Comparison of ENCODE assay signal across 8 cellular contexts in the genomic region with DNA sequence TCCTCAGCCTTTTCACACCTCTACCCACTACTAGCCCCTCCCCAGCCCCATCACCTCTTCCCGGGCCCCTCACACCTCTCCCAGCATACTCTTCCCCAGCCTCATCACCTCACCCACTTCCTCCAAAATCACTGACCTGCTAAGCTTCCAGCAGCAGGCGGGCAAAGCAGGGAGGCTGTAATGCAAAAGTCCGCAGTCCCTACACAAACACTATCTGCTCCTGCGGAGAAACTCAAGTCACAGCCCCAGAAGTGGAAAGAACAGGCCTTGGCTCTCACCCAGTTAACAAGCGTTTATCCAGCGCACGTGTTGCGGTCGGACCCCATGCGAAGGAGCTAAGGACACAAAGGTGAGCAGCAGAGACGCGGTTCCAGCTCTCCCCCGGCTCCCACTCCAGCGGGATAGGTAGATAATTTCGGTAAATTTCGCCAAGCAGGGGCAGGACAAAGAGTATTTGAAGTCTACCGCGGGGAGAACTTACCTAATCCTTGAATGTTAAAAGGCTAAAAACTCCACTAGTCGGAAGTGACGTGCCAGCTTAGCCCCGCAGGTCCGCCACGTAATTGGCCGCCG. TPM values are rescaled to one million over a fixed set of nuclear protein-coding genes. Genes with fewer than 3 reads are reported as not detected.
A peak's percentile ranks its signal among the peaks of the same experiment; 100 is the strongest.
DNase-seq lines count a peak whose midpoint lies in the region; ATAC-seq and TF ChIP-seq lines count a peak whose summit lies in the region.

No MANE protein-coding gene starts in this region.

- TF ChIP-seq POLR2A in adrenal gland (IDR thresholded peaks at IDR 0.05) = no peak

- peak overlapping the region; percentile 100 for H3K27ac Mint-ChIP-seq in Calu3 (ENCODE audit: unreplicated experiment)
- H3K27ac Mint-ChIP-seq in IgD-negative memory B cell = peak overlapping the region; percentile 94 to 99 (median 97)

- peak overlapping the region; percentile 96 to 99 (median 97) for H3K27ac ChIP-seq in adrenal gland

- H3K27me3 Mint-ChIP-seq in Calu3 (ENCODE audit: unreplicated experiment) = no peaks in the 10 kb centered on the region
- no peaks in the 10 kb centered on the region for H3K27me3 Mint-ChIP-seq in IgD-negative memory B cell

- WGBS in adrenal gland, 4 donors = 0 to 1% (median 0%) methylated on average over 14 to 25 of the region's 25 CpGs

- H3K9me3 Mint-ChIP-seq in Calu3 (ENCODE audit: low read depth, unreplicated experiment) (no peaks in the 10 kb centered on the region), IgD-negative memory B cell (no peaks in the 10 kb centered on the region)

- H3K4me3 ChIP-seq in adrenal gland = peak overlapping the region; percentile 62 to 98 (median 84)

- H3K27me3 ChIP-seq in adrenal gland = no peaks in the 10 kb centered on the region

- H3K36me3 ChIP-seq in adrenal gland (replicated peaks in 1 of 2) = peaks cover 0 to 16% of the 10 kb centered on the region in 2 donors

- TF ChIP-seq CTCF in Calu3 (IDR thresholded peaks at IDR 0.05; ENCODE audit: unreplicated experiment) (no peak), adrenal gland (IDR thresholded peaks at IDR 0.05) (no peak)

- intact Hi-C loops in Calu3 (cut with micrococcal nuclease; ENCODE audit: unreplicated experiment) (loop anchor here (5.0 to 10.0 kb wide), 2 partner anchors 91 to 114 kb away; partner anchors contain the start of gene TRIM26), adrenal gland (cut with DNase I) (no loop called here)

- no peaks in the 10 kb centered on the region for H3K9me3 ChIP-seq in adrenal gland (replicated peaks in 1 of 3)

- CTCF ChIA-PET in Calu3 (lab: Charles Lee) = interaction anchor here (0.6 to 1.9 kb wide), 4 partner anchors 14 to 112 kb away, joined by 3 to 9 read pairs (median 4); partner anchors contain the start of gene TRIM26

- peak overlapping the region; percentile 100 for H3K4me3 Mint-ChIP-seq in Calu3 (ENCODE audit: low read depth, unreplicated experiment)
- peak overlapping the region; percentile 87 to 99 (median 95) for H3K4me3 Mint-ChIP-seq in IgD-negative memory B cell

- DNase-seq in Calu3 (no peak), SHP77 (lab: John Stamatoyannopoulos, UW) (peak; percentile 52 to 58), adrenal gland (peak in 4 of 7 donors; percentile 43 to 56 (median 44)), iPS-NIHi7 (ENCODE audit: extremely low spot score) (peak; percentile 85), AG20443 (ENCODE audit: low spot score) (no peak)
- DNase-seq in stimulated activated CD4-positive, alpha-beta T cell treated with anti-CD3 and anti-CD28 coated beads, Interleukin-12 subunit alpha, Interleukin-12 subunit beta, amount 100 ng/mL, for 24 hours (ENCODE audit: low read depth in 2 of 2) = peak; percentile 57 to 74

- ATAC-seq in GM21529 (IDR thresholded peaks at IDR 0.05; ENCODE audit: unreplicated experiment) = peak; percentile 46

- peaks cover 45% of the 10 kb centered on the region for H3K36me3 Mint-ChIP-seq in Calu3 (ENCODE audit: insufficient read depth, unreplicated experiment)
- H3K36me3 Mint-ChIP-seq in IgD-negative memory B cell = peaks cover 5% of the 10 kb centered on the region

- BruUV-seq in Calu3 (replicated peaks; lab: Mats Ljungman, UMichigan) = no TSS peak

- H3K4me1 Mint-ChIP-seq in Calu3 (ENCODE audit: low read depth, unreplicated experiment) (peaks cover 50% of the 10 kb centered on the region), IgD-negative memory B cell (peaks cover 39 to 45% (median 40%) of the 10 kb centered on the region in 3 donors)

- H3K4me1 ChIP-seq in adrenal gland (replicated peaks in 1 of 2) = peaks cover 9 to 33% of the 10 kb centered on the region in 2 donors

RNA-seq across cellular contexts. Expression of gene TRIM39, which starts 0.8 kb away (rescaled TPM):
- total RNA-seq in Calu3 (2022) (22.0 and 22.3 TPM in 2 replicates), adrenal gland (10 to 100 TPM in 7 of 8 donors, 1 to 10 TPM in 1; 9.8 to 24.3 (median 14.2) TPM)
- polyA plus RNA-seq in IgD-negative memory B cell (14.1 TPM), adrenal gland (10 to 100 TPM; 12.1 to 17.0 (median 14.6) TPM)

RNA-seq across cellular contexts. Expression of gene RPP21, which starts 19.0 kb away (rescaled TPM):
- total RNA-seq in Calu3 (2022) (53.3 and 64.2 TPM in 2 replicates), adrenal gland (100 to 1,000 TPM in 2 of 8 donors, 10 to 100 TPM in 6; 32.1 to 110 (median 59.7) TPM)
- polyA plus RNA-seq in IgD-negative memory B cell (89.1 TPM), adrenal gland (100 to 1,000 TPM in 2 of 3 donors, 10 to 100 TPM in 1; 24.2 to 223 (median 210) TPM)

Comparison
In these comparisons a context has a peak if more than half of its experiments do, and no peak if none do; other contexts are left out.
1. DNase-seq: peak in SHP77 (2 of 2), adrenal gland (4 of 7), iPS-NIHi7 (single experiment) and stimulated activated CD4-positive, alpha-beta T cell treated with anti-CD3 and anti-CD28 coated beads, Interleukin-12 subunit alpha, Interleukin-12 subunit beta, amount 100 ng/mL, for 24 hours (2 of 2); none in Calu3 (single experiment) and AG20443 (single experiment).